Comparison of ENCODE assay signal across 26 cellular contexts in the genomic region with DNA sequence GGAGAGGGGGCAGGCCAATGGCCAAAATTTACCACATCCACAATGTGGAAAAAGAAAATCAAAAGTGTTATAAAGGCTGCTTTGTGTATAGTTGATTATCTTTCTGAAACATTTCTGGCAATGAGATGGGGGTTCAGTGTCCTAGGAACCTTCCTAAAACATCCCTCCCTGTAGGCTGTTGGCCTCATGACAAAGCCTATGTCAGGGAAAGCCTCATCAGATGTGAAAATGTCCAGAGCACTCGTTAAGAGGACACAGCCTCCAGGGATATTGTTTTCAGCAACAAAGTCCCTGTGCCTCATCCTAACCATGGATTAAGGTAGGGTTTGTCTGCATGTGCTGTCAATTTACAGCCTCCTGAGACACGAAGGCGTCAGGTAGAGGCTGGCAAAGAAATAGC. TPM values are rescaled to one million over a fixed set of nuclear protein-coding genes. Genes with fewer than 3 reads are reported as not detected.
"Had no signal": no experiment of that assay in that cellular context is flagged by ENCODE, and none has a peak within 500 bp of the region (broad histone marks: within the 10 kb centered on the region; RNA-seq: fewer than 3 reads in every experiment).

No MANE protein-coding gene starts in this region.

- H3K27ac ChIP-seq: PC-9, VCaP had no signal

- H3K27me3 Mint-ChIP-seq: activated CD4-positive, alpha-beta T cell treated with anti-CD3 and anti-CD28 coated beads, Interleukin-2, amount 10 ng/mL, durations not matched to agents 7 days and 5 days; brain had no signal

- H3K4me3 Mint-ChIP-seq: activated CD4-positive, alpha-beta memory T cell treated with anti-CD3 and anti-CD28 coated beads for 36 hours; activated CD4-positive, alpha-beta T cell treated with anti-CD3 and anti-CD28 coated beads, Interleukin-2, amount 10 ng/mL, durations not matched to agents 7 days and 5 days; activated naive CD4-positive, alpha-beta T cell treated with anti-CD3 and anti-CD28 coated beads for 36 hours; activated naive CD8-positive, alpha-beta T cell; activated T-helper 17 cell treated with anti-CD3 and anti-CD28 coated beads, Interleukin-2, amount 50 U/mL, for 72 hours; brain; central memory CD8-positive, alpha-beta T cell had no signal

- H3K4me3 ChIP-seq: PC-9 had no signal

- H3K27ac Mint-ChIP-seq: activated CD4-positive, alpha-beta memory T cell treated with anti-CD3 and anti-CD28 coated beads for 36 hours; activated CD4-positive, alpha-beta T cell treated with anti-CD3 and anti-CD28 coated beads, Interleukin-2, amount 10 ng/mL, durations not matched to agents 7 days and 5 days; activated naive CD4-positive, alpha-beta T cell treated with anti-CD3 and anti-CD28 coated beads for 36 hours; activated naive CD8-positive, alpha-beta T cell; activated T-helper 17 cell treated with anti-CD3 and anti-CD28 coated beads, Interleukin-2, amount 50 U/mL, for 72 hours; brain had no signal

- H3K4me1 Mint-ChIP-seq: activated CD4-positive, alpha-beta T cell treated with anti-CD3 and anti-CD28 coated beads, Interleukin-2, amount 10 ng/mL, durations not matched to agents 7 days and 5 days; activated T-helper 17 cell treated with anti-CD3 and anti-CD28 coated beads, Interleukin-2, amount 50 U/mL, for 72 hours; brain; central memory CD8-positive, alpha-beta T cell had no signal

- H3K9ac ChIP-seq: SK-N-SH had no signal

- H3K36me3 Mint-ChIP-seq: activated CD4-positive, alpha-beta memory T cell treated with anti-CD3 and anti-CD28 coated beads for 36 hours; activated naive CD8-positive, alpha-beta T cell; brain had no signal

- H2AFZ ChIP-seq: PC-9 had no signal

- H3K9me2 ChIP-seq: SK-N-SH had no signal

- ATAC-seq: activated T-helper 17 cell treated with anti-CD3 and anti-CD28 coated beads, Interleukin-2, amount 50 U/mL, for 72 hours; Right ventricle myocardium inferior had no signal

- H3K4me2 ChIP-seq: PC-9, SK-N-SH had no signal

- DNase-seq: activated CD4-positive, alpha-beta memory T cell treated with anti-CD3 and anti-CD28 coated beads for 36 hours; activated CD4-positive, alpha-beta T cell treated with anti-CD3 and anti-CD28 coated beads, Interleukin-2, amount 10 ng/mL, durations not matched to agents 7 days and 5 days; activated CD4-positive, CD25-positive, alpha-beta regulatory T cell; activated CD8-positive, alpha-beta memory T cell treated with anti-CD3 and anti-CD28 coated beads for 24 hours; activated gamma-delta T cell; activated naive CD4-positive, alpha-beta T cell treated with anti-CD3 and anti-CD28 coated beads for 36 hours; activated T-cell treated with anti-CD3 and anti-CD28 coated beads for 4 hours; activated T-cell treated with anti-CD3 and anti-CD28 coated beads, Interleukin-2, amount 50 U/mL, for 48 hours; amygdala; MM.1S; NCI-H1105; NCI-H1436; NCI-H187; NCI-H2081; NCI-H510A treated with DMSO at 0.1 percent for 48 hours; PC-9; RPMI8226; SK-N-SH; T-helper 1 cell had no signal

- H3K9me3 Mint-ChIP-seq: activated CD4-positive, alpha-beta memory T cell treated with anti-CD3 and anti-CD28 coated beads for 36 hours; activated CD4-positive, alpha-beta T cell treated with anti-CD3 and anti-CD28 coated beads, Interleukin-2, amount 10 ng/mL, durations not matched to agents 7 days and 5 days; activated naive CD4-positive, alpha-beta T cell treated with anti-CD3 and anti-CD28 coated beads for 36 hours; activated T-helper 17 cell treated with anti-CD3 and anti-CD28 coated beads, Interleukin-2, amount 50 U/mL, for 72 hours; brain; central memory CD8-positive, alpha-beta T cell had no signal

- H3K9me3 ChIP-seq: SK-N-SH had no signal

RNA-seq across cellular contexts. Expression of gene SUN3, which starts 17.0 kb away (rescaled TPM):
- total RNA-seq: activated CD4-positive, alpha-beta memory T cell treated with anti-CD3 and anti-CD28 coated beads for 36 hours; activated naive CD4-positive, alpha-beta T cell treated with anti-CD3 and anti-CD28 coated beads for 36 hours; astrocyte; Right ventricle myocardium inferior had no signal

RNA-seq across cellular contexts. Expression of gene C7orf57, which starts 23.4 kb away (rescaled TPM):
- total RNA-seq: astrocyte, Right ventricle myocardium inferior had no signal
